In the genomic region with DNA sequence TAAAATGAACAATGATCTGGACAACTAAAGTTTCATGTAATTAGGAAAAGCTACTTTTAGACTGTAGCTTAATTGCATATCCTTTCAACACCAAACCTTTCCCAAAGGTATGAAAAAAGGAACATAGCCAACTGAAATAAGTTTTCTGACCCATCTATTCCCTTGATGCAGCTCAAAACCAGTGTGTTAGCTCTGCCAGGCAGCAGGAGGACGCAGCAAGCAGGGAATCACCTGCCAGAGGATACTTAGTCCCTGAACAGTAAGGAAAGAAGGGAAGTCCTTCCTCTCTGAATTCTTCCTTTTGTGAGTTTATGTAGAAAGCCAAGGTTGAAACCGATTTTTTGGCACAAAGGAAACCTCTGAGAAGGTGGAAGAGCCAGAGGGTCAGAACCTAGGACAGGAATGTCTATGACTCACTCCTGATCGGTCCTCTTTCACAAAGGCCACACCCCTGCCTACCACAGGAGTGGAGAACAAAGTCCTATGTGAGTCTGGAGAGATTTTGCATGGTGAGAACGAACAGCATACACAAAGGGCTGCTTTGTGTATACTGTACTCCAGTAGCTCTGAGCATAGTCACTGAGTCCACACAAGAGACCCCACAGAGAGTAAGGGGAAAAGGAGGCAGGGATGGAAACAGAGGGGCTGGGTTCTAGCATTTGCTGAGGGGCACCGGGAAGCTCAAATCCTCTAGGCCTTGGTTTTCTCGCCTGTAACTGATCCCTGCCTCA, we compare ENCODE assay signal across 9 cellular contexts.
DNase-seq lines count a peak whose midpoint lies in the region; ATAC-seq lines count a peak whose summit lies in the region.
"Had no signal": no experiment of that assay in that cellular context is flagged by ENCODE, and none has a peak within 500 bp of the region (broad histone marks: within the 10 kb centered on the region; RNA-seq: fewer than 3 reads in every experiment).

No MANE protein-coding gene starts in this region.

- H3K36me3 Mint-ChIP-seq in activated naive CD8-positive, alpha-beta T cell treated with anti-CD3 and anti-CD28 coated beads, Interleukin-2, amount 50 U/mL, for 24 hours (ENCODE audit: low read depth), result peaks cover 72% of the 10 kb centered on the region

- no peak overlapping the region for H3K4me3 Mint-ChIP-seq in activated naive CD8-positive, alpha-beta T cell treated with anti-CD3 and anti-CD28 coated beads, Interleukin-2, amount 50 U/mL, for 24 hours

- in situ Hi-C loops in ACHN (cut with HindIII; ENCODE audit: low pct_ligation_motif_present, low pct_unique_long_range_greater_than_20kb, low sequenced_read_pairs), result no loop called here

- intact Hi-C loops in left colon (cut with DNase I, micrococcal nuclease), result no loop called here

- no peaks in the 10 kb centered on the region for H3K27me3 Mint-ChIP-seq in activated naive CD8-positive, alpha-beta T cell treated with anti-CD3 and anti-CD28 coated beads, Interleukin-2, amount 50 U/mL, for 24 hours

- DNase-seq in ACHN (peak; percentile 82), HS-5 (ENCODE audit: low read depth) (peak; percentile 60), left colon (peak; percentile 56 to 80), hippocampal formation (lab: John Stamatoyannopoulos, UW) (no peak), GOT3 (lab: John Stamatoyannopoulos, UW) (no peak)
- peak; percentile 9 for DNase-seq in activated naive CD8-positive, alpha-beta T cell treated with anti-CD3 and anti-CD28 coated beads, Interleukin-2, amount 50 U/mL, for 24 hours
- no peak for DNase-seq in stimulated activated CD4-positive, alpha-beta T cell treated with anti-CD3 and anti-CD28 coated beads, Interleukin-12 subunit alpha, Interleukin-12 subunit beta, amount 100 ng/mL, for 4 hours

- peaks cover 82% of the 10 kb centered on the region for H3K4me1 Mint-ChIP-seq in activated naive CD8-positive, alpha-beta T cell treated with anti-CD3 and anti-CD28 coated beads, Interleukin-2, amount 50 U/mL, for 24 hours

- peak overlapping the region; percentile 68 for H3K27ac Mint-ChIP-seq in activated naive CD8-positive, alpha-beta T cell treated with anti-CD3 and anti-CD28 coated beads, Interleukin-2, amount 50 U/mL, for 24 hours

- ATAC-seq in activated naive CD8-positive, alpha-beta T cell treated with anti-CD3 and anti-CD28 coated beads, Interleukin-2, amount 50 U/mL, for 24 hours, result no peak
- peak; percentile 88 for ATAC-seq in left colon
- ATAC-seq in GM19328 (IDR thresholded peaks at IDR 0.05; ENCODE audit: unreplicated experiment), result no peak
- ATAC-seq: GM12878 had no signal

- H3K9me3 Mint-ChIP-seq in activated naive CD8-positive, alpha-beta T cell treated with anti-CD3 and anti-CD28 coated beads, Interleukin-2, amount 50 U/mL, for 24 hours, result no peaks in the 10 kb centered on the region

Comparison
In these comparisons a context has a peak if more than half of its experiments do, and no peak if none do; other contexts are left out.
1. DNase-seq: peak in ACHN (single experiment), HS-5 (single experiment), activated naive CD8-positive, alpha-beta T cell treated with anti-CD3 and anti-CD28 coated beads, Interleukin-2, amount 50 U/mL, for 24 hours (single experiment) and left colon (2 of 2); none in hippocampal formation (0 of 2), stimulated activated CD4-positive, alpha-beta T cell treated with anti-CD3 and anti-CD28 coated beads, Interleukin-12 subunit alpha, Interleukin-12 subunit beta, amount 100 ng/mL, for 4 hours (single experiment) and GOT3 (single experiment).